30 cellular contexts compared by ENCODE assay signal in the genomic region with DNA sequence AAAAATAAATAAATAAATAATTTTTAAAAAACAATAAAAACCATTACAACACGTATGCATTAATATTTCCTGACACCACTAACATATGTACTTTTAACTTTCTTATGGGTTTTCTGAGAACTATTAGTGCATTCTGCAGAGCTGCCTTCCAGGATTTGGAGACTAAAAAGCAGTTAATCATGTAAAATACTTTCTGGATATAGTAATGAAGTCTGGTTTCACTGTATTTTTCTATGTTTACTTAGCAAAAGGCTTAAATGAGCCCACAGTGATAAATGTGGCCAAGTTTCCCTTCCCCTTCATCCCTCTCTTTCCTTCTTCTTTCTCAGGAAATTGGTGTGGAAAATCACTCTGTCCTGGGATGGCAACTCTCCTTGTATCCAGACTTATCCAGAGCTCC. TPM values are rescaled to one million over a fixed set of nuclear protein-coding genes. Genes with fewer than 3 reads are reported as not detected.
"Had no signal": no experiment of that assay in that cellular context is flagged by ENCODE, and none has a peak within 500 bp of the region (broad histone marks: within the 10 kb centered on the region; RNA-seq: fewer than 3 reads in every experiment).

No MANE protein-coding gene starts in this region.

- H3K27ac ChIP-seq: brain microvascular endothelial cell, spleen had no signal

- FAIRE-seq: frontal cortex, islet of Langerhans, urothelium cell line had no signal

- ATAC-seq: activated CD4-positive, alpha-beta T cell treated with anti-CD3 and anti-CD28 coated beads for 36 hours; activated T-helper 17 cell treated with anti-CD3 and anti-CD28 coated beads, Interleukin-2, amount 50 U/mL, for 72 hours; mucosa of descending colon; T-helper 17 cell had no signal

- H3K36me3 Mint-ChIP-seq: activated naive CD8-positive, alpha-beta T cell treated with anti-CD3 and anti-CD28 coated beads for 36 hours had no signal

- H3K4me1 ChIP-seq: sigmoid colon, spleen had no signal

- H3K27ac Mint-ChIP-seq: activated B cell treated with CpG ODN at 0.5 μM for 24 hours; activated CD4-positive, alpha-beta T cell treated with anti-CD3 and anti-CD28 coated beads for 36 hours; activated naive CD8-positive, alpha-beta T cell treated with anti-CD3 and anti-CD28 coated beads for 36 hours; activated T-cell treated with anti-CD3 and anti-CD28 coated beads, Interleukin-2, amount 50 U/mL, for 24 hours; activated T-helper 17 cell treated with anti-CD3 and anti-CD28 coated beads, Interleukin-2, amount 50 U/mL, for 72 hours; T-helper 17 cell had no signal

- H3K27me3 Mint-ChIP-seq: activated B cell treated with CpG ODN at 0.5 μM for 24 hours had no signal

- H3K9me3 Mint-ChIP-seq: activated B cell treated with CpG ODN at 0.5 μM for 24 hours; activated naive CD8-positive, alpha-beta T cell treated with anti-CD3 and anti-CD28 coated beads for 36 hours; activated T-cell treated with anti-CD3 and anti-CD28 coated beads, Interleukin-2, amount 50 U/mL, for 24 hours; activated T-helper 17 cell treated with anti-CD3 and anti-CD28 coated beads, Interleukin-2, amount 50 U/mL, for 72 hours had no signal

- DNase-seq: activated B cell treated with CpG ODN at 0.5 μM for 24 hours; activated CD4-positive, alpha-beta T cell treated with anti-CD3 and anti-CD28 coated beads for 36 hours; activated CD4-positive, alpha-beta T cell treated with anti-CD3 and anti-CD28 coated beads, Interleukin-2, amount 50 U/mL, for 4 hours; activated CD8-positive, alpha-beta memory T cell treated with anti-CD3 and anti-CD28 coated beads for 24 hours; activated CD8-positive, alpha-beta memory T cell treated with anti-CD3 and anti-CD28 coated beads, Interleukin-2, amount 50 U/mL, for 4 hours; activated naive CD8-positive, alpha-beta T cell treated with anti-CD3 and anti-CD28 coated beads for 36 hours; activated T-cell treated with anti-CD3 and anti-CD28 coated beads, Interleukin-2, amount 50 U/mL, for 24 hours; amygdala; brain microvascular endothelial cell; caudate nucleus; dermis blood vessel endothelial cell; effector CD8-positive, alpha-beta T cell; erythroblast; glutamatergic neuron; hypothalamus; mucosa of descending colon; nucleus accumbens; posterior cingulate gyrus; sigmoid colon; spleen; stimulated activated CD4-positive, alpha-beta T cell treated with anti-CD3 and anti-CD28 coated beads, Interleukin-4, amount 100 ng/mL, for 1 hour; stimulated activated naive CD4-positive, alpha-beta T cell treated with Interleukin-2 at 50 U/mL for 16 hours; substantia nigra; T-helper 17 cell; transverse colon had no signal

- H3K4me1 Mint-ChIP-seq: activated B cell treated with CpG ODN at 0.5 μM for 24 hours; activated CD4-positive, alpha-beta T cell treated with anti-CD3 and anti-CD28 coated beads for 36 hours; activated naive CD8-positive, alpha-beta T cell treated with anti-CD3 and anti-CD28 coated beads for 36 hours; activated T-helper 17 cell treated with anti-CD3 and anti-CD28 coated beads, Interleukin-2, amount 50 U/mL, for 72 hours had no signal

- H3K4me3 ChIP-seq: mucosa of descending colon, sigmoid colon, spleen, transverse colon had no signal

- H3K9me3 ChIP-seq: mucosa of descending colon, sigmoid colon, spleen, transverse colon had no signal

- H3K36me3 ChIP-seq: brain microvascular endothelial cell, sigmoid colon, spleen, transverse colon had no signal

- H3K4me3 Mint-ChIP-seq: activated B cell treated with CpG ODN at 0.5 μM for 24 hours; activated CD4-positive, alpha-beta T cell treated with anti-CD3 and anti-CD28 coated beads for 36 hours; activated naive CD8-positive, alpha-beta T cell treated with anti-CD3 and anti-CD28 coated beads for 36 hours; activated T-cell treated with anti-CD3 and anti-CD28 coated beads, Interleukin-2, amount 50 U/mL, for 24 hours; activated T-helper 17 cell treated with anti-CD3 and anti-CD28 coated beads, Interleukin-2, amount 50 U/mL, for 72 hours; T-helper 17 cell had no signal

- H3K27me3 ChIP-seq: brain microvascular endothelial cell, sigmoid colon, spleen, transverse colon had no signal

RNA-seq across cellular contexts. Expression of a gene that starts 29.7 kb away (rescaled TPM):
- polyA plus RNA-seq: neural cell had no signal
